In genomic region chr1:173866462-173866861, GRCh38 we compare ENCODE assay signal across 8 cellular contexts. TPM values are rescaled to one million over a fixed set of nuclear protein-coding genes. Genes with fewer than 3 reads are reported as not detected.
A peak's percentile ranks its signal among the peaks of the same experiment; 100 is the strongest.
DNase-seq lines count a peak whose midpoint lies in the region; ATAC-seq, FAIRE-seq and TF ChIP-seq lines count a peak whose summit lies in the region.

No MANE protein-coding gene starts in this region.

- H3K27me3 ChIP-seq in tibial nerve: no peaks in the 10 kb centered on the region

- H3K9me3 Mint-ChIP-seq in activated naive CD4-positive, alpha-beta T cell treated with anti-CD3 and anti-CD28 coated beads, Interleukin-2, amount 50 U/mL, for 24 hours: no peaks in the 10 kb centered on the region
- no peaks in the 10 kb centered on the region for H3K9me3 Mint-ChIP-seq in activated naive CD4-positive, alpha-beta T cell treated with anti-CD3 and anti-CD28 coated beads, Interleukin-2, amount 50 U/mL, for 72 hours

- FAIRE-seq in kidney (lab: Jason Lieb, UNC): no peak

- TF ChIP-seq POLR2A in tibial nerve (IDR thresholded peaks at IDR 0.05): no peak

- peak overlapping the region in 1 of 2 donors; percentile 84 for H3K9ac ChIP-seq in kidney (ENCODE audit: low read length in 2 of 2)

- peaks cover 51% of the 10 kb centered on the region for H3K36me3 Mint-ChIP-seq in activated naive CD4-positive, alpha-beta T cell treated with anti-CD3 and anti-CD28 coated beads, Interleukin-2, amount 50 U/mL, for 24 hours
- H3K36me3 Mint-ChIP-seq in activated naive CD4-positive, alpha-beta T cell treated with anti-CD3 and anti-CD28 coated beads, Interleukin-2, amount 50 U/mL, for 72 hours: peaks cover 52 to 59% of the 10 kb centered on the region in 2 donors

- H3K4me3 ChIP-seq in kidney (ENCODE audit: low read length in 2 of 2) (peak overlapping the region; percentile 79 to 99), tibial nerve (peak overlapping the region; percentile 66 to 98 (median 82))

- H3K4me1 Mint-ChIP-seq in activated naive CD4-positive, alpha-beta T cell treated with anti-CD3 and anti-CD28 coated beads, Interleukin-2, amount 50 U/mL, for 24 hours: peaks cover 45% of the 10 kb centered on the region

- no peak for TF ChIP-seq EP300 in tibial nerve (IDR thresholded peaks at IDR 0.05)

- no peak for TF ChIP-seq CTCF in kidney (IDR thresholded peaks at IDR 0.05; ENCODE audit: borderline replicate concordance, extremely low read depth, insufficient read depth)
- TF ChIP-seq CTCF in tibial nerve (IDR thresholded peaks at IDR 0.05): no peak

- peak overlapping the region in 1 of 2 donors; percentile 63 for H3K27ac ChIP-seq in kidney (ENCODE audit: low read depth in 2 of 2, low read length in 2 of 2)
- peak overlapping the region in 3 of 4 donors; percentile 94 to 95 (median 95) for H3K27ac ChIP-seq in tibial nerve

- 15 to 30% methylated on average over 1 of the region's 1 CpG for WGBS in tibial nerve, 2 donors

- H3K36me3 ChIP-seq in kidney (ENCODE audit: control insufficient read depth in 1 of 2, insufficient read depth in 2 of 2, low read length in 2 of 2): peaks cover 29 to 46% of the 10 kb centered on the region in 2 donors
- peaks cover 0 to 66% (median 17%) of the 10 kb centered on the region in 3 donors for H3K36me3 ChIP-seq in tibial nerve

- intact Hi-C loops in kidney (cut with DNase I): no loop called here

- DNase-seq in activated naive CD4-positive, alpha-beta T cell treated with Interleukin-2 at 50 U/mL for 16 hours: no peak
- DNase-seq in activated naive CD4-positive, alpha-beta T cell treated with anti-CD3 and anti-CD28 coated beads, Interleukin-2, amount 50 U/mL, for 72 hours (ENCODE audit: low spot score in 2 of 2): no peak
- DNase-seq in kidney: no peak
- DNase-seq in tibial nerve (ENCODE audit: low spot score in 2 of 2): no peak
- DNase-seq in stimulated activated CD4-positive, alpha-beta T cell treated with anti-CD3 and anti-CD28 coated beads, Interleukin-15, amount 100 ng/mL, for 24 hours: no peak
- no peak for DNase-seq in NK-92 treated with Interleukin-12 subunit alpha and Interleukin-12 subunit beta, amount 100 ng/mL, for 24 hours (lab: John Stamatoyannopoulos, UW)

- peak overlapping the region; percentile 98 for H3K4me3 Mint-ChIP-seq in activated naive CD4-positive, alpha-beta T cell treated with anti-CD3 and anti-CD28 coated beads, Interleukin-2, amount 50 U/mL, for 24 hours

- peak overlapping the region; percentile 99 for H3K27ac Mint-ChIP-seq in activated naive CD4-positive, alpha-beta T cell treated with anti-CD3 and anti-CD28 coated beads, Interleukin-2, amount 50 U/mL, for 24 hours
- H3K27ac Mint-ChIP-seq in activated naive CD4-positive, alpha-beta T cell treated with anti-CD3 and anti-CD28 coated beads, Interleukin-2, amount 50 U/mL, for 72 hours: peak overlapping the region; percentile 90 to 100

- H3K9me3 ChIP-seq in kidney (ENCODE audit: control insufficient read depth in 1 of 2, low read length in 2 of 2) (no peaks in the 10 kb centered on the region), tibial nerve (no peaks in the 10 kb centered on the region)

- no peak for ATAC-seq in activated naive CD4-positive, alpha-beta T cell treated with anti-CD3 and anti-CD28 coated beads, Interleukin-2, amount 50 U/mL, for 72 hours
- ATAC-seq in HG03354 (IDR thresholded peaks at IDR 0.05; ENCODE audit: poor library complexity, severe bottlenecking, unreplicated experiment): no peak

- H3K27me3 Mint-ChIP-seq in activated naive CD4-positive, alpha-beta T cell treated with anti-CD3 and anti-CD28 coated beads, Interleukin-2, amount 50 U/mL, for 24 hours: no peaks in the 10 kb centered on the region

- H3K4me1 ChIP-seq in kidney (ENCODE audit: control insufficient read depth in 1 of 2, insufficient read depth in 1 of 2, low read depth in 1 of 2, low read length in 2 of 2) (peaks cover 14 to 27% of the 10 kb centered on the region in 2 donors), tibial nerve (peaks cover 0 to 48% (median 19%) of the 10 kb centered on the region in 4 donors)

RNA-seq across cellular contexts. Expression of gene GAS5, which starts 1.3 kb away (rescaled TPM):
- total RNA-seq in activated naive CD4-positive, alpha-beta T cell treated with anti-CD3 and anti-CD28 coated beads, Interleukin-2, amount 50 U/mL, for 72 hours: 100 to 1,000 TPM; 846 to 962 TPM
- total RNA-seq in kidney: 275 TPM
- 239 TPM for polyA plus RNA-seq in kidney (ENCODE audit: insufficient read depth, low read depth, low replicate concordance)
- 100 to 1,000 TPM; 348 to 615 (median 564) TPM for total RNA-seq in tibial nerve

RNA-seq across cellular contexts. Expression of gene ZBTB37, which starts 1.7 kb away (rescaled TPM):
- 10 to 100 TPM in 1 of 2 donors, 1 to 10 TPM in 1; 9.5 to 21.4 TPM for total RNA-seq in activated naive CD4-positive, alpha-beta T cell treated with anti-CD3 and anti-CD28 coated beads, Interleukin-2, amount 50 U/mL, for 72 hours
- total RNA-seq in kidney (19.1 TPM), tibial nerve (10 to 100 TPM; 11.7 to 17.0 (median 13.7) TPM)
- 1.0 TPM for polyA plus RNA-seq in kidney (ENCODE audit: insufficient read depth, low read depth, low replicate concordance)

RNA-seq across cellular contexts. Expression of gene CENPL, which starts 41.8 kb away (rescaled TPM):
- total RNA-seq in activated naive CD4-positive, alpha-beta T cell treated with anti-CD3 and anti-CD28 coated beads, Interleukin-2, amount 50 U/mL, for 72 hours: 10 to 100 TPM; 29.5 to 30.4 TPM
- 3.7 TPM for total RNA-seq in kidney
- 0.71 TPM for polyA plus RNA-seq in kidney (ENCODE audit: insufficient read depth, low read depth, low replicate concordance)
- total RNA-seq in tibial nerve: 1 to 10 TPM; 4.2 to 8.1 (median 5.1) TPM

RNA-seq across cellular contexts. Expression of gene DARS2, which starts 42.0 kb away (rescaled TPM):
- 10 to 100 TPM; 31.1 to 40.7 TPM for total RNA-seq in activated naive CD4-positive, alpha-beta T cell treated with anti-CD3 and anti-CD28 coated beads, Interleukin-2, amount 50 U/mL, for 72 hours
- total RNA-seq in kidney: 19.6 TPM
- polyA plus RNA-seq in kidney (ENCODE audit: insufficient read depth, low read depth, low replicate concordance): 14.2 TPM
- 10 to 100 TPM; 10.4 to 18.8 (median 12.3) TPM for total RNA-seq in tibial nerve

RNA-seq across cellular contexts. Expression of gene SERPINC1, which starts 50.7 kb away (rescaled TPM):
- total RNA-seq in activated naive CD4-positive, alpha-beta T cell treated with anti-CD3 and anti-CD28 coated beads, Interleukin-2, amount 50 U/mL, for 72 hours: under 1 TPM in 1 of 2 donors, not detected in 1; 0.27 TPM
- total RNA-seq in kidney (0.41 TPM), tibial nerve (not detected)
- 0.82 TPM for polyA plus RNA-seq in kidney (ENCODE audit: insufficient read depth, low read depth, low replicate concordance)
